In the genomic region with DNA sequence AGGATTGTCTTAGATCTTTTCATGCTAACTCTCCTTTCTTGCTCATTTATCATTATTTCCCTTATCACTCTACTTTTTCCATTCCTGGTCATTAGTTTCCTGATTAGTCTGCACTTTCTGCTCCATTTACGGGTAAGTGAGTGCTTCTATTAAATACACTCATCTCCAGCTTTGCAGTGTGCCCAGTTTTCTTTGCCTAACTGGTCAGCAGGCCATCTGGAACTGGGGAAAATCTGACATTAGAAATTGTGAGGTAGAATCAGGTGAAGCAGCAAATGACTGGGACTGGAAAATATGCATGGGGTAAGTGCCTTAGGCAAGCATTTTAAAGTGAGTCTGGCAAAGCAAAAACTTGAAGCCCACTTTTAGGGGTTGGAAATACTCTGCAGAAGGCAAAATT, we compare ENCODE assay signal across 44 cellular contexts. TPM values are rescaled to one million over a fixed set of nuclear protein-coding genes. Genes with fewer than 3 reads are reported as not detected.
"Had no signal": no experiment of that assay in that cellular context is flagged by ENCODE, and none has a peak within 500 bp of the region (broad histone marks: within the 10 kb centered on the region; RNA-seq: fewer than 3 reads in every experiment).

No MANE protein-coding gene starts in this region.

- H3K27me3 Mint-ChIP-seq: activated B cell treated with CpG ODN at 0.5 μM for 24 hours had no signal

- ATAC-seq: activated CD8-positive, alpha-beta memory T cell treated with anti-CD3 and anti-CD28 coated beads, Interleukin-2, amount 10 ng/mL, durations not matched to agents 7 days and 5 days; activated T-cell treated with anti-CD3 and anti-CD28 coated beads, Interleukin-2, amount 50 U/mL, for 72 hours; activated T-helper 17 cell treated with anti-CD3 and anti-CD28 coated beads, Interleukin-2, amount 50 U/mL, for 72 hours; Right ventricle myocardium inferior had no signal

- DNase-seq: activated B cell treated with CpG ODN at 0.5 μM for 24 hours; activated CD4-positive, alpha-beta memory T cell treated with anti-CD3 and anti-CD28 coated beads, Interleukin-2, amount 10 ng/mL, durations not matched to agents 7 days and 5 days; activated CD4-positive, alpha-beta T cell treated with anti-CD3 and anti-CD28 coated beads for 4 hours; activated CD4-positive, alpha-beta T cell treated with anti-CD3 and anti-CD28 coated beads, Interleukin-2, amount 50 U/mL, for 1 hour; activated CD4-positive, CD25-positive, alpha-beta regulatory T cell treated with anti-CD3 and anti-CD28 coated beads, Interleukin-2, amount 50 U/mL, for 72 hours; activated CD8-positive, alpha-beta memory T cell treated with anti-CD3 and anti-CD28 coated beads for 24 hours; activated CD8-positive, alpha-beta memory T cell treated with anti-CD3 and anti-CD28 coated beads, Interleukin-2, amount 10 ng/mL, durations not matched to agents 7 days and 5 days; activated effector memory CD4-positive, alpha-beta T cell treated with anti-CD3 and anti-CD28 coated beads, Interleukin-2, amount 50 U/mL, for 16 hours; activated naive CD4-positive, alpha-beta T cell; activated naive CD4-positive, alpha-beta T cell treated with anti-CD3 and anti-CD28 coated beads, Interleukin-2, amount 50 U/mL, for 16 hours; activated naive CD8-positive, alpha-beta T cell treated with anti-CD3 and anti-CD28 coated beads for 36 hours; activated T-cell treated with anti-CD3 and anti-CD28 coated beads, Interleukin-2, amount 50 U/mL, for 1 hour; activated T-cell treated with anti-CD3 and anti-CD28 coated beads, Interleukin-2, amount 50 U/mL, for 72 hours; amniotic stem cell; aorta; brain microvascular endothelial cell; central memory CD4-positive, alpha-beta T cell; MM.1S; MV-4-11; NCI-H1092; NCI-H1436 treated with DMSO at 0.1 percent for 48 hours; NCI-H1694 treated with DMSO at 0.1 percent for 48 hours; NCI-H2029 treated with DMSO at 0.1 percent for 48 hours; NCI-H2107; NCI-H2171; NCI-H510A; NCI-H526; NCI-H748 treated with DMSO at 0.1 percent for 48 hours; NK-92 treated with Interleukin-12 subunit alpha and Interleukin-12 subunit beta, amount 100 ng/mL, for 24 hours; PC-9; SIG-M5; SW 1271; T-helper 1 cell; T-helper 2 cell; T-helper 9 cell had no signal

- H2AFZ ChIP-seq: PC-9 had no signal

- H3K4me2 ChIP-seq: KMS-11, PC-9 had no signal

- H3K4me1 Mint-ChIP-seq: activated CD4-positive, alpha-beta memory T cell treated with anti-CD3 and anti-CD28 coated beads, Interleukin-2, amount 10 ng/mL, durations not matched to agents 7 days and 5 days; activated CD8-positive, alpha-beta memory T cell treated with anti-CD3 and anti-CD28 coated beads, Interleukin-2, amount 10 ng/mL, durations not matched to agents 7 days and 5 days; activated naive CD8-positive, alpha-beta T cell treated with anti-CD3 and anti-CD28 coated beads for 36 hours; activated T-helper 17 cell treated with anti-CD3 and anti-CD28 coated beads, Interleukin-2, amount 50 U/mL, for 72 hours had no signal

- H3K4me3 ChIP-seq: PC-9 had no signal

- H3K4me3 Mint-ChIP-seq: activated B cell treated with CpG ODN at 0.5 μM for 24 hours; activated CD4-positive, alpha-beta memory T cell treated with anti-CD3 and anti-CD28 coated beads, Interleukin-2, amount 10 ng/mL, durations not matched to agents 7 days and 5 days; activated CD8-positive, alpha-beta memory T cell treated with anti-CD3 and anti-CD28 coated beads, Interleukin-2, amount 10 ng/mL, durations not matched to agents 7 days and 5 days; activated naive CD8-positive, alpha-beta T cell treated with anti-CD3 and anti-CD28 coated beads for 36 hours; activated T-cell treated with anti-CD3 and anti-CD28 coated beads, Interleukin-2, amount 50 U/mL, for 72 hours; activated T-helper 17 cell treated with anti-CD3 and anti-CD28 coated beads, Interleukin-2, amount 50 U/mL, for 72 hours had no signal

- FAIRE-seq: RCC 7860 had no signal

- H3K9me3 Mint-ChIP-seq: activated B cell treated with CpG ODN at 0.5 μM for 24 hours; activated CD4-positive, alpha-beta memory T cell treated with anti-CD3 and anti-CD28 coated beads, Interleukin-2, amount 10 ng/mL, durations not matched to agents 7 days and 5 days; activated naive CD8-positive, alpha-beta T cell treated with anti-CD3 and anti-CD28 coated beads for 36 hours; activated T-cell treated with anti-CD3 and anti-CD28 coated beads, Interleukin-2, amount 50 U/mL, for 72 hours; activated T-helper 17 cell treated with anti-CD3 and anti-CD28 coated beads, Interleukin-2, amount 50 U/mL, for 72 hours had no signal

- H3K27me3 ChIP-seq: brain microvascular endothelial cell had no signal

- H3K27ac Mint-ChIP-seq: activated CD4-positive, alpha-beta memory T cell treated with anti-CD3 and anti-CD28 coated beads, Interleukin-2, amount 10 ng/mL, durations not matched to agents 7 days and 5 days; activated CD8-positive, alpha-beta memory T cell treated with anti-CD3 and anti-CD28 coated beads, Interleukin-2, amount 10 ng/mL, durations not matched to agents 7 days and 5 days; activated naive CD8-positive, alpha-beta T cell treated with anti-CD3 and anti-CD28 coated beads for 36 hours; activated T-cell treated with anti-CD3 and anti-CD28 coated beads, Interleukin-2, amount 50 U/mL, for 72 hours; activated T-helper 17 cell treated with anti-CD3 and anti-CD28 coated beads, Interleukin-2, amount 50 U/mL, for 72 hours had no signal

- H3K27ac ChIP-seq: brain microvascular endothelial cell, KMS-11, PC-9, RWPE1, VCaP had no signal

- H3K36me3 ChIP-seq: brain microvascular endothelial cell had no signal

- H3K36me3 Mint-ChIP-seq: activated CD8-positive, alpha-beta memory T cell treated with anti-CD3 and anti-CD28 coated beads, Interleukin-2, amount 10 ng/mL, durations not matched to agents 7 days and 5 days; activated naive CD8-positive, alpha-beta T cell treated with anti-CD3 and anti-CD28 coated beads for 36 hours had no signal

RNA-seq across cellular contexts. Expression of gene G6PC2, which starts 29.2 kb away (rescaled TPM):
- total RNA-seq: activated B cell treated with CpG ODN at 0.5 μM for 24 hours; activated CD4-positive, alpha-beta memory T cell treated with anti-CD3 and anti-CD28 coated beads, Interleukin-2, amount 10 ng/mL, durations not matched to agents 7 days and 5 days; activated CD8-positive, alpha-beta memory T cell treated with anti-CD3 and anti-CD28 coated beads, Interleukin-2, amount 10 ng/mL, durations not matched to agents 7 days and 5 days; activated naive CD8-positive, alpha-beta T cell treated with anti-CD3 and anti-CD28 coated beads for 36 hours; activated T-cell treated with anti-CD3 and anti-CD28 coated beads, Interleukin-2, amount 50 U/mL, for 72 hours; activated T-helper 17 cell treated with anti-CD3 and anti-CD28 coated beads, Interleukin-2, amount 50 U/mL, for 72 hours; cerebellum; LHCN-M2; PC-9; Right ventricle myocardium inferior; SK-MEL-5 had no signal
- polyA plus RNA-seq: aorta had no signal
